In the genomic region with DNA sequence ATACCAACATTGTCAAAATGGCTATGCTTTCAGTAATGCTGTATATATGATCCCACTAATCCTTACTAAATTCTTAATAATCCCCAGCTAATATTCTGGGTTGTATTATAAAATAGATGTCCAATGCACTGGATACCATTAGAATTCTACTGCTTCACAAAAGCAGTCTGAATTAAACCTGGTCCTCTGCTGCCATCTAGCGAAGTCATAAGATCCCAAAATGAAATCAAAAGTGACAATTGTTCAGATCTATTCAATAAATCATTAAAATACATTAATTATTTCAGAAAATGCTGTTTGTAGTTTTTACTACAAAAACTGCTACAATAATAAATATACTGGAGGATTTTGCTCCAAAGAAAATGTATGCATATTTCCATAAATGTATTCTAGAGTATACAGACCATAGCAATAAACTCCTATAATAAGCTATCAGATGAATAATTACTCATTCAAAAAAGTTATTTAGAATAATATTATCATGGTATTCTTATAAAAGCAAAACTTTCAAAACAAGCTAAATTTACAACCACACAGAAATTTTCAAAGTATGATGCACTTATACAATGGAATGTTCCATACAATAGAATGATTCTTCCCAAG, we compare ENCODE assay signal across 8 cellular contexts.
DNase-seq lines count a peak whose midpoint lies in the region; ATAC-seq, FAIRE-seq and TF ChIP-seq lines count a peak whose summit lies in the region.

No MANE protein-coding gene starts in this region.

- in situ Hi-C loops in T47D (cut with HindIII; ENCODE audit: low pct_unique_long_range_greater_than_20kb, low sequenced_read_pairs), result no loop called here

- POLR2A ChIA-PET in PC-9 (lab: Charles Lee; ENCODE audit: unreplicated experiment), result interaction anchor here (0.7 kb wide), 1 partner anchor 768 kb away, joined by 3 read pairs; no protein-coding TSS in a partner anchor

- no peak for FAIRE-seq in HTR-8/SVneo (lab: Jason Lieb, UNC)

- no peak overlapping the region for H2AFZ ChIP-seq in PC-9

- no TSS peak for BruUV-seq in PC-9 (replicated peaks; lab: Mats Ljungman, UMichigan)

- H3K27me3 ChIP-seq in PC-9 (ENCODE audit: insufficient read depth, low read depth), result no peaks in the 10 kb centered on the region

- peak; percentile 68 for ATAC-seq in left colon

- no peaks in the 10 kb centered on the region for H3K79me2 ChIP-seq in PC-9 (ENCODE audit: low read depth)

- H3K27ac ChIP-seq in PC-9, result no peak overlapping the region

- DNase-seq in activated CD4-positive, CD25-positive, alpha-beta regulatory T cell treated with anti-CD3 and anti-CD28 coated beads, Interleukin-2, amount 50 U/mL, for 16 hours (ENCODE audit: low read depth, low spot score), result peak; percentile 18
- no peak for DNase-seq in activated CD4-positive, CD25-positive, alpha-beta regulatory T cell treated with anti-CD3 and anti-CD28 coated beads, Interleukin-2, amount 50 U/mL, for 72 hours
- DNase-seq in HTR-8/SVneo (ENCODE audit: insufficient read length, low spot score) (peak; percentile 18), PC-9 (peak in 1 of 2 experiments; percentile 12), T47D (ENCODE audit: low read depth in 1 of 2, low spot score in 1 of 2) (peak; percentile 6 to 65), left colon (peak in 1 of 2 donors; percentile 14), stromal cell of bone marrow (ENCODE audit: low read depth) (peak; percentile 49), UCSD-AML1 (lab: John Stamatoyannopoulos, UW; ENCODE audit: unreplicated experiment) (no peak)

- H4K20me1 ChIP-seq in PC-9 (ENCODE audit: insufficient read depth), result peaks cover 4% of the 10 kb centered on the region

- CTCF ChIA-PET in PC-9 (lab: Charles Lee), result interaction anchor here (0.6 to 0.7 kb wide), 3 partner anchors 25 to 1068 kb away, joined by 3 to 14 read pairs (median 3); no protein-coding TSS in a partner anchor

- peak; percentile 76 for TF ChIP-seq CTCF in PC-9 (conservative IDR thresholded peaks at IDR 0.05)

- no peaks in the 10 kb centered on the region for H3K9me3 ChIP-seq in PC-9 (ENCODE audit: insufficient read depth, low read depth)

- intact Hi-C loops in PC-9 (cut with micrococcal nuclease; ENCODE audit: unreplicated experiment) (loop anchor here (1.0 to 5.0 kb wide), 4 partner anchors 941 to 1806 kb away; no protein-coding TSS in a partner anchor), left colon (cut with DNase I, micrococcal nuclease) (no loop called here)

- H3F3A ChIP-seq in PC-9 (ENCODE audit: insufficient read depth, low read depth), result no peaks in the 10 kb centered on the region

- no peak overlapping the region for H3K4me2 ChIP-seq in PC-9

- H3K4me3 ChIP-seq in PC-9, result no peak overlapping the region

- H3K36me3 ChIP-seq in PC-9 (ENCODE audit: low read depth), result no peaks in the 10 kb centered on the region

- H3K9me2 ChIP-seq in PC-9 (ENCODE audit: insufficient read depth), result no peaks in the 10 kb centered on the region

- no peaks in the 10 kb centered on the region for H3K4me1 ChIP-seq in PC-9 (replicated peaks; ENCODE audit: insufficient read depth)

Comparison
In these comparisons a context has a peak if more than half of its experiments do, and no peak if none do; other contexts are left out.
1. DNase-seq: peak in activated CD4-positive, CD25-positive, alpha-beta regulatory T cell treated with anti-CD3 and anti-CD28 coated beads, Interleukin-2, amount 50 U/mL, for 16 hours (single experiment), HTR-8/SVneo (single experiment), T47D (2 of 2) and stromal cell of bone marrow (single experiment); none in activated CD4-positive, CD25-positive, alpha-beta regulatory T cell treated with anti-CD3 and anti-CD28 coated beads, Interleukin-2, amount 50 U/mL, for 72 hours (single experiment) and UCSD-AML1 (single experiment).